Comparison of ENCODE assay signal across 8 cellular contexts in the genomic region with DNA sequence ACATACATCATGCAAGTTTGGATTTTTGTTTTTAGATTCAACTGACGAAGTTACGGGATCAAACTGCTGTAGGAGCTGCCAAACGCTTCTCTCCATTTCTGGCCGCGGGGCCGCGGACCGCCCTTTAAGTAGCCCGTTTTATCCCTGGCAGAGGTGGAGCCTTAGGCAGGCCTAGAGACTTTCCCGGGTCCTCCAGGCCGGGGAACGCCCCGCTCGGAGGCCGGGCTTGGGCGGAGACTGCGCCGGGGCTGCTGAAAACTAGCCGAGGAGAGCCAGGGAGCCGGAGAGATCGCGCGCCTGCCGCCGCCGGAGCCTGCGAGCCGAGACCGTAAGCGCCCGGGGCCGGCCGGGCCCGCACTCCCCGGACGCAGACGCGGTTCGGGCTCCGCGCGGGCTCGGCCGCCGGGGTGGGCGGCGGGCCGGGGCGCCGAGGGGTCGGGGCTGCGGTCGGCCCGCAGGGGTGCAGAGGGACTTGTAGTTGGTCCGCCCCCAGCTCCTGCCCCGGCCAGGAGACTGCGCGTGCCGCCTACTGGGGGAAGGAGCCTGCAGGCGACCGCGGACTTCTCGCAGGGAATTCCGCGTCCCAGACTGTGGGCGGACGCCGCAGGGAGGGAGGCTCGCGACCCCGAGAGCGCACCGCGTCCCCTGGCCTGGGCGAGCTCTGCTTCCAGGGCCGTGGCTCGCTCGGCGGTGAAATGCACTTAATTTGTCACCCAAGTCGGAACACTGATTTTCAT. TPM values are rescaled to one million over a fixed set of nuclear protein-coding genes. Genes with fewer than 3 reads are reported as not detected.
DNase-seq lines count a peak whose midpoint lies in the region; ATAC-seq and TF ChIP-seq lines count a peak whose summit lies in the region.

A gene (plus strand): TSS at position 283 of the 737 bp plus-strand sequence. CDS start 18,606 bp downstream, outside the sequence.

- no peaks in the 10 kb centered on the region for H3K9me2 ChIP-seq in PC-9 (ENCODE audit: insufficient read depth)

- H3K36me3 Mint-ChIP-seq in natural killer cell treated with Interleukin-12 subunit alpha and Interleukin-12 subunit beta and Interleukin-15 and Interleukin-18, amount 100 ng/mL, for 72 hours: no peaks in the 10 kb centered on the region

- peaks cover 0 to 4% of the 10 kb centered on the region in 2 donors for H3K4me1 Mint-ChIP-seq in natural killer cell treated with Interleukin-12 subunit alpha and Interleukin-12 subunit beta and Interleukin-15 and Interleukin-18, amount 100 ng/mL, for 72 hours (ENCODE audit: low read depth in 2 of 2)

- H3K27ac ChIP-seq in HUES6 (ENCODE audit: low read depth, low read length): peak within 1 kb of the TSS; percentile 60; the same call in 1 of the 2 replicates
- H3K27ac ChIP-seq in PC-9: peak within 1 kb of the TSS; percentile 75

- H3K4me3 ChIP-seq in HUES6 (ENCODE audit: low read depth, low read length) (peak within 1 kb of the TSS; percentile 75), PC-9 (peak within 1 kb of the TSS; percentile 92), fibroblast of mammary gland (ENCODE audit: control insufficient read depth, low read depth, low read length) (peak within 1 kb of the TSS; percentile 61)

- no peaks in the 10 kb centered on the region for H3K9me3 ChIP-seq in HUES6 (ENCODE audit: control insufficient read depth, insufficient read depth, low read depth, low read length)
- no peaks in the 10 kb centered on the region for H3K9me3 ChIP-seq in PC-9 (ENCODE audit: insufficient read depth, low read depth)

- CTCF ChIA-PET in PC-9 (lab: Charles Lee): interaction anchor here (0.6 kb wide), 2 partner anchors 229 to 234 kb away, joined by 3 to 16 read pairs; no protein-coding TSS in a partner anchor

- H3K4me3 Mint-ChIP-seq in natural killer cell treated with Interleukin-12 subunit alpha and Interleukin-12 subunit beta and Interleukin-15 and Interleukin-18, amount 100 ng/mL, for 72 hours: peak within 1 kb of the TSS; percentile 79

- no peaks in the 10 kb centered on the region for H3K9me3 Mint-ChIP-seq in natural killer cell treated with Interleukin-12 subunit alpha and Interleukin-12 subunit beta and Interleukin-15 and Interleukin-18, amount 100 ng/mL, for 72 hours

- intact Hi-C loops in PC-9 (cut with micrococcal nuclease; ENCODE audit: unreplicated experiment): loop anchor here (1.0 to 2.0 kb wide), 2 partner anchors 65 to 329 kb away; no protein-coding TSS in a partner anchor

- no peak; the same call in 1 of the 2 replicates for TF ChIP-seq CTCF in PC-9 (conservative IDR thresholded peaks at IDR 0.05)
- no peak for TF ChIP-seq CTCF in fibroblast of mammary gland (conservative IDR thresholded peaks at IDR 0.05; ENCODE audit: control insufficient read depth, insufficient read depth, low read depth, low read length)

- no peak within 1 kb of the TSS for H3K27ac Mint-ChIP-seq in natural killer cell treated with Interleukin-12 subunit alpha and Interleukin-12 subunit beta and Interleukin-15 and Interleukin-18, amount 100 ng/mL, for 72 hours

- peak within 1 kb of the TSS; percentile 95 for H3K4me2 ChIP-seq in PC-9

- H3K27me3 Mint-ChIP-seq in natural killer cell treated with Interleukin-12 subunit alpha and Interleukin-12 subunit beta and Interleukin-15 and Interleukin-18, amount 100 ng/mL, for 72 hours: peaks cover 0 to 9% of the 10 kb centered on the region in 2 donors

- H3K36me3 ChIP-seq in HUES6 (ENCODE audit: control insufficient read depth, insufficient read depth, low read length) (peaks cover 7% of the 10 kb centered on the region; the same call in 1 of the 2 replicates), PC-9 (ENCODE audit: low read depth) (peaks cover 16% of the 10 kb centered on the region; the same call in 1 of the 2 replicates)

- peaks cover 34% of the 10 kb centered on the region for H3F3A ChIP-seq in PC-9 (ENCODE audit: insufficient read depth, low read depth)

- H3K9ac ChIP-seq in HUES6 (ENCODE audit: low read length): peak within 1 kb of the TSS; percentile 86

- DNase-seq in DMS114 treated with DMSO at 0.1 percent for 48 hours (lab: John Stamatoyannopoulos, UW; ENCODE audit: unreplicated experiment): peak; percentile 82
- peak; percentile 76 to 95 for DNase-seq in PC-9
- peak; percentile 37 to 42 for DNase-seq in activated T-helper 1 cell treated with anti-CD3 and anti-CD28 coated beads, Interleukin-2, amount 50 U/mL, for 16 hours (ENCODE audit: low read depth in 1 of 2, low spot score in 1 of 2)
- DNase-seq in fibroblast of mammary gland (ENCODE audit: low read depth): peak; percentile 79
- DNase-seq in natural killer cell treated with Interleukin-12 subunit alpha and Interleukin-12 subunit beta and Interleukin-15 and Interleukin-18, amount 100 ng/mL, for 72 hours (ENCODE audit: low spot score): peak; percentile 76
- DNase-seq in stimulated activated naive CD4-positive, alpha-beta T cell treated with Interleukin-2 at 50 U/mL for 16 hours (lab: John Stamatoyannopoulos, UW): peak; percentile 46

- H4K20me1 ChIP-seq in PC-9 (ENCODE audit: insufficient read depth): no peaks in the 10 kb centered on the region

- POLR2A ChIA-PET in PC-9 (lab: Charles Lee; ENCODE audit: unreplicated experiment): interaction anchor here (0.6 kb wide), 1 partner anchor 39 kb away, joined by 4 read pairs; no protein-coding TSS in a partner anchor

- H2AFZ ChIP-seq in PC-9: peak within 1 kb of the TSS; percentile 45; the same call in 1 of the 2 replicates

- H3K4me1 ChIP-seq in HUES6 (ENCODE audit: control insufficient read depth, insufficient read depth, low read length): peaks cover 29% of the 10 kb centered on the region
- H3K4me1 ChIP-seq in PC-9 (replicated peaks; ENCODE audit: insufficient read depth): peaks cover 44% of the 10 kb centered on the region

- peaks cover 42% of the 10 kb centered on the region for H3K79me2 ChIP-seq in PC-9 (ENCODE audit: low read depth)

- no TSS peak for BruUV-seq in PC-9 (replicated peaks; lab: Mats Ljungman, UMichigan)

- ATAC-seq in GM21423 (IDR thresholded peaks at IDR 0.05; ENCODE audit: unreplicated experiment): peak; percentile 96
- peak; percentile 93 to 94 for ATAC-seq in natural killer cell treated with Interleukin-12 subunit alpha and Interleukin-12 subunit beta and Interleukin-15 and Interleukin-18, amount 100 ng/mL, for 72 hours

- H3K27me3 ChIP-seq in HUES6 (ENCODE audit: control insufficient read depth, insufficient read depth, low read length): no peaks in the 10 kb centered on the region
- no peaks in the 10 kb centered on the region for H3K27me3 ChIP-seq in PC-9 (ENCODE audit: insufficient read depth, low read depth)

RNA-seq across cellular contexts. Expression of the gene that starts here (rescaled TPM):
- total RNA-seq in PC-9 (2021): 288 and 313 TPM in 2 replicates
- total RNA-seq in natural killer cell treated with Interleukin-12 subunit alpha and Interleukin-12 subunit beta and Interleukin-15 and Interleukin-18, amount 100 ng/mL, for 72 hours: 1 to 10 TPM; 1.6 to 2.4 TPM

Comparison
In these comparisons a context has a peak if more than half of its experiments do, and no peak if none do; other contexts are left out.
1. Peak in every context shown above with its lines: DNase-seq, ATAC-seq, H3K4me3 ChIP-seq and H3K27ac ChIP-seq.
2. RNA of the gene that starts here (total RNA-seq): 288 to 313 TPM in PC-9; 1.6 to 2.4 TPM in natural killer cell treated with Interleukin-12 subunit alpha and Interleukin-12 subunit beta and Interleukin-15 and Interleukin-18, amount 100 ng/mL, for 72 hours; every median in the first group is over 10 times any median in the second.